In the genomic region with DNA sequence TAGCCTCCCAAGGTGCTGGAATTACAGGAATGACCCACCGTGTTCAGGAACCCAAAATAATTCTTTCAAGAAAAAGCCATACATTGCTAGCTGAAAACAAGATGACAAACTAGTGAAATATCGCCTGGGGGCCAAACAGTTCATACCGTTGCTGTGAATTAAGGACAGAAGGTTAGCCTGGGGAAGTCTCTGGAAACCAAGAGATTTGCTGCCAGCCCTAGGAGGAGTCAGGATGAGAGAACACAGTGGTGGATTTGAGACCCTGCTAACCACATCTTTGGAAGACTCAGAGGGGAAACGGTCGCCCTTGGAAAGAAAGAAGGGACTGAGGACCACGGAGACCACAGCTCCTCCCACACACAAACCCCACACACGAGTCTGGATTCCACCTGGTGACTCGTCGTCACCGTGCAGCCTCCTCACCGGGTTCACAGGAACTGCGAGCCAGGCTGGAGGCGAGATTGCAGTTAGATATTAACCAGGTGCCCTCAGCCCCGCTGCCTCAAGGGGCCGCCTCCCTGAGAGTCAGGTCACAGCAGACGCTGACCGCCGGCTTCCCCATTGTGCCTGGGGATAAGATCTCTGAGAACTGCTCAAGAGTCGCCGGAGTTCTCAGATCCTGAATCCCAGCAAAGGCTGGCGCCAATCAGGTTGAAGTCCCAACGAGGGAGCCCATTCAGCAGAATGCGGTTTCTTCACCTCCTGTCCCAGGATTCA, we compare ENCODE assay signal across 1 cellular context.
TF ChIP-seq lines count a peak whose summit lies in the region.

No MANE protein-coding gene starts in this region.

TF ChIP-seq in GM12878, 131 proteins besides CTCF, POLR2A, EP300 and RAD21:
- TF ChIP-seq ATF7 (IDR thresholded peaks at IDR 0.05; ENCODE audit: low read depth): peak; percentile 45
- TF ChIP-seq HDGF (IDR thresholded peaks at IDR 0.05): 0 out of 2 replicates have a peak, but pooled peaks have one; percentile 26
- TF ChIP-seq MEF2B (IDR thresholded peaks at IDR 0.05; ENCODE audit: partially characterized antibody, poor library complexity, severe bottlenecking): peak; percentile 31
- peak; percentile 61; the same call in 1 of the 2 replicates for TF ChIP-seq RELB (IDR thresholded peaks at IDR 0.05; ENCODE audit: low read depth)
- peak; percentile 47; the same call in 1 of the 2 replicates for TF ChIP-seq MLLT1 (IDR thresholded peaks at IDR 0.05)
- TF ChIP-seq RUNX3 (IDR thresholded peaks at IDR 0.05; ENCODE audit: low read length): peak; percentile 21
- TF ChIP-seq BHLHE40 (IDR thresholded peaks at IDR 0.05; ENCODE audit: borderline replicate concordance in 1 of 2, low read depth in 2 of 2, low read length in 1 of 2): peak in 1 of 2 experiments; percentile 71; a peak in 1 of 4 replicates
- peak in 1 of 2 experiments; percentile 60; a peak in 2 of 4 replicates for TF ChIP-seq IKZF2 (IDR thresholded peaks at IDR 0.05)
- TF ChIP-seq NBN (IDR thresholded peaks at IDR 0.05): 0 out of 2 replicates have a peak, but pooled peaks have one; percentile 37
